ENCODE assay signal across 1 cellular context in genomic region chr10:122882798-122883197, GRCh38.
TF ChIP-seq lines count a peak whose summit lies in the region.

No MANE protein-coding gene starts in this region.

TF ChIP-seq in K562, 482 proteins besides CTCF, POLR2A, EP300 and RAD21:
- TF ChIP-seq PHB (CRISPR knock-in tag; IDR thresholded peaks at IDR 0.05), result no peak
- TF ChIP-seq RBFOX2 (IDR thresholded peaks at IDR 0.05; ENCODE audit: low read depth, low read length), result no peak
- TF ChIP-seq MCM3 (IDR thresholded peaks at IDR 0.05), result no peak
- peak; percentile 63 to 70; a peak in 3 of 4 replicates for TF ChIP-seq KDM1A (IDR thresholded peaks at IDR 0.05)
- TF ChIP-seq ZNF780A (CRISPR knock-in tag; IDR thresholded peaks at IDR 0.05), result no peak
- TF ChIP-seq CBFA2T3 (IDR thresholded peaks at IDR 0.05), result peak; percentile 18; the same call in 1 of the 2 replicates
- TF ChIP-seq NBN (IDR thresholded peaks at IDR 0.05; ENCODE audit: low read depth), result no peak
- no peak for TF ChIP-seq RBM25 (IDR thresholded peaks at IDR 0.05; ENCODE audit: low read depth, low read length, severe bottlenecking)
- peak; percentile 76 for TF ChIP-seq NFIC (IDR thresholded peaks at IDR 0.05)
- no peak for TF ChIP-seq MTA3 (IDR thresholded peaks at IDR 0.05; ENCODE audit: borderline replicate concordance)
- TF ChIP-seq FOXM1 (IDR thresholded peaks at IDR 0.05; ENCODE audit: low read depth), result no peak
- no peak for TF ChIP-seq FOXM1 (CRISPR knock-in tag; IDR thresholded peaks at IDR 0.05; ENCODE audit: low read depth)
- TF ChIP-seq AFF1 (IDR thresholded peaks at IDR 0.05; ENCODE audit: low read depth in 1 of 2, partially characterized antibody in 2 of 2), result no peak
- no peak for TF ChIP-seq MYNN (IDR thresholded peaks at IDR 0.05)
- no peak for TF ChIP-seq MYNN (CRISPR knock-in tag; IDR thresholded peaks at IDR 0.05)
- no peak for TF ChIP-seq BRCA1 (IDR thresholded peaks at IDR 0.05)
- no peak for TF ChIP-seq BRCA1 (CRISPR knock-in tag; IDR thresholded peaks at IDR 0.05)
- no peak for TF ChIP-seq ZNF263 (CRISPR knock-in tag; IDR thresholded peaks at IDR 0.05; ENCODE audit: borderline replicate concordance)
- TF ChIP-seq TCFL5 (CRISPR knock-in tag; conservative IDR thresholded peaks at IDR 0.05), result no peak
